8 cellular contexts compared by ENCODE assay signal in genomic region chr20:47610247-47610944, GRCh38.
DNase-seq lines count a peak whose midpoint lies in the region; ATAC-seq and TF ChIP-seq lines count a peak whose summit lies in the region.

No MANE protein-coding gene starts in this region.

- peaks cover 31% of the 10 kb centered on the region for H3K79me2 ChIP-seq in SK-N-SH (ENCODE audit: insufficient read depth)

- ATAC-seq in left lobe of liver = peak; percentile 59

- H4K20me1 ChIP-seq in SK-N-SH (ENCODE audit: insufficient read depth) = no peaks in the 10 kb centered on the region

- no peaks in the 10 kb centered on the region for H3K36me3 ChIP-seq in HEK293 (ENCODE audit: control insufficient read depth in 2 of 2, insufficient read depth in 1 of 2, low read length in 2 of 2)
- H3K36me3 ChIP-seq in SK-N-SH (replicated peaks in 1 of 2; ENCODE audit: control insufficient read depth in 1 of 2, insufficient read depth in 2 of 2, low read length in 1 of 2) = no peaks in the 10 kb centered on the region

- TF ChIP-seq EP300 in SK-N-SH (IDR thresholded peaks at IDR 0.05; ENCODE audit: borderline replicate concordance in 1 of 2, low read depth in 1 of 2, low read length in 1 of 2) = no peak

- H3K9me3 Mint-ChIP-seq in activated naive CD4-positive, alpha-beta T cell treated with anti-CD3 and anti-CD28 coated beads, Interleukin-2, amount 50 U/mL, for 24 hours = no peaks in the 10 kb centered on the region

- peak overlapping the region; percentile 25; the same call in 1 of the 2 replicates for H3K4me2 ChIP-seq in SK-N-SH

- H3K27me3 Mint-ChIP-seq in activated naive CD4-positive, alpha-beta T cell treated with anti-CD3 and anti-CD28 coated beads, Interleukin-2, amount 50 U/mL, for 24 hours = no peaks in the 10 kb centered on the region

- no peak for TF ChIP-seq RAD21 in SK-N-SH (IDR thresholded peaks at IDR 0.05; ENCODE audit: low read length)

- peak overlapping the region; percentile 99 for H3K27ac Mint-ChIP-seq in activated naive CD4-positive, alpha-beta T cell treated with anti-CD3 and anti-CD28 coated beads, Interleukin-2, amount 50 U/mL, for 24 hours

- H3K27ac ChIP-seq in HEK293 (ENCODE audit: extremely low read depth, low read depth, low read length) (no peak overlapping the region), SK-N-SH (ENCODE audit: low read depth in 2 of 2, low read length in 1 of 2) (peak overlapping the region in 1 of 2 experiments; percentile 83; a peak in 2 of 4 replicates)

- H3K9me2 ChIP-seq in SK-N-SH = no peaks in the 10 kb centered on the region

- peaks cover 20% of the 10 kb centered on the region for H3F3A ChIP-seq in SK-N-SH (replicated peaks; ENCODE audit: insufficient read depth)

- H3K4me3 Mint-ChIP-seq in activated naive CD4-positive, alpha-beta T cell treated with anti-CD3 and anti-CD28 coated beads, Interleukin-2, amount 50 U/mL, for 24 hours = peak overlapping the region; percentile 89

- 34% methylated on average over 6 of the region's 6 CpGs for WGBS in SK-N-SH (ENCODE audit: low lambda C conversion rate)

- 0 out of 2 replicates have a peak overlapping the region, but pooled peaks have one; percentile 27 for H2AFZ ChIP-seq in SK-N-SH (ENCODE audit: low read depth)

- CTCF ChIA-PET in HEK293 (lab: Yijun Ruan, JAX) (interaction anchor here (0.7 to 2.7 kb wide), 6 partner anchors 10 to 245 kb away, joined by 3 to 21 read pairs (median 4); no protein-coding TSS in a partner anchor), SK-N-SH (lab: Yijun Ruan, JAX) (interaction anchor here (0.9 to 3.1 kb wide), 3 partner anchors 10 to 414 kb away, joined by 3 to 19 read pairs (median 6); no protein-coding TSS in a partner anchor)

- no peaks in the 10 kb centered on the region for H3K27me3 ChIP-seq in SK-N-SH (ENCODE audit: insufficient read depth)

- peaks cover 75% of the 10 kb centered on the region for H3K4me1 Mint-ChIP-seq in activated naive CD4-positive, alpha-beta T cell treated with anti-CD3 and anti-CD28 coated beads, Interleukin-2, amount 50 U/mL, for 24 hours

- H3K4me1 ChIP-seq in HEK293 (ENCODE audit: control insufficient read depth, insufficient read depth, low read length) (peaks cover 6% of the 10 kb centered on the region; the same call in 1 of the 2 replicates), SK-N-SH (ENCODE audit: control insufficient read depth in 1 of 2, insufficient read depth in 2 of 2, low read depth in 1 of 2, low read length in 1 of 2) (peaks cover 0 to 23% of the 10 kb centered on the region in 2 experiments; a peak in 1 of 4 replicates)

- no peak for TF ChIP-seq CTCF in AG10803 (conservative IDR thresholded peaks at IDR 0.05; ENCODE audit: low read length)
- no peak for TF ChIP-seq CTCF in HEK293 (tag by site-specific recombination; IDR thresholded peaks at IDR 0.05)
- TF ChIP-seq CTCF in SK-N-SH (IDR thresholded peaks at IDR 0.05) = no peak

- POLR2A ChIA-PET in HEK293 (lab: Yijun Ruan, JAX) = interaction anchor here (2.6 kb wide), 1 partner anchor 108 kb away, joined by 12 read pairs; the partner anchor contains the start of gene NCOA3
- POLR2A ChIA-PET in SK-N-SH (lab: Yijun Ruan, JAX) = interaction anchor here (0.7 kb wide), 1 partner anchor 98 kb away, joined by 3 read pairs; no protein-coding TSS in a partner anchor

- peak overlapping the region; percentile 34; the same call in 1 of the 2 replicates for H3K9ac ChIP-seq in SK-N-SH

- H3K4me3 ChIP-seq in AG10803 (ENCODE audit: low read length) = no peak overlapping the region
- H3K4me3 ChIP-seq in HEK293 (ENCODE audit: low read depth, low read length) = no peak overlapping the region
- H3K4me3 ChIP-seq in SK-N-SH (ENCODE audit: low read depth in 2 of 2, low read length in 1 of 2) = no peak overlapping the region

- DNase-seq in AG10803 (ENCODE audit: low read depth) = peak; percentile 74
- DNase-seq in SK-N-SH = no peak
- DNase-seq in left lobe of liver (ENCODE audit: low spot score) = no peak
- peak; percentile 44 to 80 for DNase-seq in stimulated activated CD8-positive, alpha-beta memory T cell treated with anti-CD3 and anti-CD28 coated beads, Interleukin-15, amount 100 ng/mL, for 4 hours (ENCODE audit: low read depth in 2 of 2)
- no peak for DNase-seq in NCI-H2171 treated with DMSO at 0.1 percent for 48 hours (lab: John Stamatoyannopoulos, UW)
- DNase-seq in DMS79 treated with DMSO at 0.1 percent for 48 hours (lab: John Stamatoyannopoulos, UW) = no peak

- peaks cover 7% of the 10 kb centered on the region for H3K36me3 Mint-ChIP-seq in activated naive CD4-positive, alpha-beta T cell treated with anti-CD3 and anti-CD28 coated beads, Interleukin-2, amount 50 U/mL, for 24 hours

- no peaks in the 10 kb centered on the region for H3K9me3 ChIP-seq in HEK293 (ENCODE audit: control insufficient read depth, insufficient read depth, low read depth, low read length)
- no peaks in the 10 kb centered on the region for H3K9me3 ChIP-seq in SK-N-SH

TF ChIP-seq in HEK293, 187 proteins besides CTCF, POLR2A, EP300 and RAD21:
- TF ChIP-seq ZBTB17 (tag by site-specific recombination; IDR thresholded peaks at IDR 0.05) (peak; percentile 47; the same call in 1 of the 2 replicates), ZSCAN23 (tag by site-specific recombination; IDR thresholded peaks at IDR 0.05) (no peak)
TF ChIP-seq in HEK293: peak in this region for 1.

TF ChIP-seq in SK-N-SH, 30 proteins besides CTCF, POLR2A, EP300 and RAD21:
- peak; percentile 21; the same call in 1 of the 2 replicates for TF ChIP-seq ELF1 (IDR thresholded peaks at IDR 0.05)
- no peak for TF ChIP-seq GABPA (IDR thresholded peaks at IDR 0.05; ENCODE audit: low read depth)
- TF ChIP-seq SMC3 (IDR thresholded peaks at IDR 0.05; ENCODE audit: low read depth, low read length) = no peak
- peak; percentile 67 for TF ChIP-seq JUND (IDR thresholded peaks at IDR 0.05)
- peak; percentile 67; the same call in 1 of the 2 replicates for TF ChIP-seq FOSL2 (IDR thresholded peaks at IDR 0.05; ENCODE audit: borderline replicate concordance, low read depth)
- TF ChIP-seq CHD2 (IDR thresholded peaks at IDR 0.05; ENCODE audit: low read length, partially characterized antibody) = no peak
- no peak for TF ChIP-seq SIN3A (IDR thresholded peaks at IDR 0.05; ENCODE audit: borderline replicate concordance, low read depth, low read length)
- TF ChIP-seq NFIC (IDR thresholded peaks at IDR 0.05; ENCODE audit: borderline replicate concordance) = no peak
- peak; percentile 10; the same call in 1 of the 2 replicates for TF ChIP-seq PBX3 (IDR thresholded peaks at IDR 0.05)
- TF ChIP-seq TCF12 (IDR thresholded peaks at IDR 0.05) = peak; percentile 30; the same call in 1 of the 2 replicates

Comparison
In these comparisons a context has a peak if more than half of its experiments do, and no peak if none do; other contexts are left out.
1. DNase-seq: peak in AG10803 (single experiment) and stimulated activated CD8-positive, alpha-beta memory T cell treated with anti-CD3 and anti-CD28 coated beads, Interleukin-15, amount 100 ng/mL, for 4 hours (2 of 2); none in SK-N-SH (single experiment), left lobe of liver (single experiment), NCI-H2171 treated with DMSO at 0.1 percent for 48 hours (single experiment) and DMS79 treated with DMSO at 0.1 percent for 48 hours (single experiment).